ENCODE assay signal across 19 cellular contexts in genomic region chr14:55754471-55754870, GRCh38.
"Had no signal": no experiment of that assay in that cellular context is flagged by ENCODE, and none has a peak within 500 bp of the region (broad histone marks: within the 10 kb centered on the region; RNA-seq: fewer than 3 reads in every experiment).

No MANE protein-coding gene starts in this region.

- H3K4me1 ChIP-seq: heart left ventricle, psoas muscle, testis had no signal

- H3K9me3 ChIP-seq: gastroesophageal sphincter, heart left ventricle, ovary, psoas muscle, testis had no signal

- H3K27ac ChIP-seq: gastroesophageal sphincter, heart left ventricle, ovary, psoas muscle, testis had no signal

- H3K4me3 ChIP-seq: gastroesophageal sphincter, heart left ventricle, ovary, psoas muscle, testis had no signal

- FAIRE-seq: colon, TTC549 had no signal

- ATAC-seq: activated CD4-positive, alpha-beta T cell treated with anti-CD3 and anti-CD28 coated beads for 36 hours; gastroesophageal sphincter; heart left ventricle; left ventricle myocardium superior; naive thymus-derived CD4-positive, alpha-beta T cell; psoas muscle; sciatic nerve; stimulated activated memory B cell treated with anti-CD40 and anti-IgM and Interleukin-4, amounts not matched to agents 10 μg/mL and 1 μg/mL and 100 μg/mL, for 72 hours; WTC11 had no signal

- H3K27me3 ChIP-seq: gastroesophageal sphincter, heart left ventricle, ovary, testis had no signal

- DNase-seq: activated CD4-positive, alpha-beta T cell treated with anti-CD3 and anti-CD28 coated beads for 36 hours; activated CD4-positive, alpha-beta T cell treated with anti-CD3 and anti-CD28 coated beads, Interleukin-2, amount 50 U/mL, for 48 hours; activated T-cell treated with anti-CD3 and anti-CD28 coated beads for 4 hours; amniotic stem cell; caudate nucleus; heart left ventricle; kidney glomerular epithelial cell; left ventricle myocardium superior; naive thymus-derived CD4-positive, alpha-beta T cell; ovary; psoas muscle; stimulated activated CD4-positive, alpha-beta T cell treated with anti-CD3 and anti-CD28 coated beads, Interleukin-4, amount 100 ng/mL, for 24 hours; testis had no signal

- H3K36me3 ChIP-seq: gastroesophageal sphincter, heart left ventricle, ovary had no signal
